ENCODE assay signal across 12 cellular contexts in genomic region chr10:75395955-75396860, GRCh38. TPM values are rescaled to one million over a fixed set of nuclear protein-coding genes. Genes with fewer than 3 reads are reported as not detected.
DNase-seq lines count a peak whose midpoint lies in the region; ATAC-seq and TF ChIP-seq lines count a peak whose summit lies in the region.
"Had no signal": no experiment of that assay in that cellular context is flagged by ENCODE, and none has a peak within 500 bp of the region (broad histone marks: within the 10 kb centered on the region; RNA-seq: fewer than 3 reads in every experiment).

No MANE protein-coding gene starts in this region.

- TF ChIP-seq CTCF in 22Rv1 (IDR thresholded peaks at IDR 0.05): no peak
- TF ChIP-seq CTCF in fibroblast of the aortic adventitia (IDR thresholded peaks at IDR 0.05; ENCODE audit: insufficient read depth, low read length): no peak

- no peaks in the 10 kb centered on the region for H3K9me3 ChIP-seq in NT2/D1 (ENCODE audit: insufficient read depth, low read length)
- no peaks in the 10 kb centered on the region for H3K9me3 ChIP-seq in muscle layer of duodenum (ENCODE audit: control insufficient read depth in 1 of 2, low read length in 2 of 2)
- H3K9me3 ChIP-seq: SJSA1 had no signal

- ATAC-seq in HG03025 (IDR thresholded peaks at IDR 0.05; ENCODE audit: low FRiP score, unreplicated experiment): no peak

- H3K4me3 ChIP-seq in NT2/D1 (ENCODE audit: insufficient read length, low read depth) (peak overlapping the region; percentile 47), fibroblast of the aortic adventitia (ENCODE audit: low read depth, low read length) (peak overlapping the region; percentile 99), muscle layer of duodenum (ENCODE audit: low read depth in 1 of 2, low read length in 2 of 2) (peak overlapping the region; percentile 60 to 97)
- H3K4me3 ChIP-seq: SJSA1 had no signal

- H3K27me3 ChIP-seq in NT2/D1 (ENCODE audit: insufficient read depth, insufficient read length) (peaks cover 97% of the 10 kb centered on the region), muscle layer of duodenum (ENCODE audit: low read depth, low read length) (no peaks in the 10 kb centered on the region)
- H3K27me3 ChIP-seq: SJSA1 had no signal

- H3K27ac ChIP-seq in 22Rv1: peak overlapping the region; percentile 100
- peak overlapping the region; percentile 51 for H3K27ac ChIP-seq in muscle layer of duodenum (ENCODE audit: low read length)
- H3K27ac ChIP-seq: KMS-11, SJSA1 had no signal

- DNase-seq in NT2/D1 (ENCODE audit: low read depth, low spot score): no peak
- peak; percentile 45 for DNase-seq in fibroblast of the aortic adventitia (ENCODE audit: low read depth)
- no peak for DNase-seq in NOMO-1 treated with dmso at 0.1 percent for 144 hours (lab: John Stamatoyannopoulos, UW; ENCODE audit: unreplicated experiment)
- no peak for DNase-seq in LoVo (ENCODE audit: low spot score)
- DNase-seq in NCI-H2081 (lab: John Stamatoyannopoulos, UW): no peak
- DNase-seq: activated T-cell treated with anti-CD3 and anti-CD28 coated beads, Interleukin-2, amount 50 U/mL, for 4 hours; CD4-positive, CD25-positive, alpha-beta regulatory T cell had no signal

- H3K4me1 ChIP-seq in NT2/D1 (ENCODE audit: insufficient read depth, insufficient read length) (peaks cover 5% of the 10 kb centered on the region), muscle layer of duodenum (ENCODE audit: control insufficient read depth in 1 of 2, insufficient read depth in 2 of 2, low read length in 2 of 2) (peaks cover 0 to 5% of the 10 kb centered on the region in 2 donors)

- H3K9ac ChIP-seq in NT2/D1 (ENCODE audit: insufficient read length, low read depth): peak overlapping the region; percentile 79
- H3K9ac ChIP-seq: KMS-11 had no signal

- H3K36me3 ChIP-seq in NT2/D1 (ENCODE audit: insufficient read depth, insufficient read length, low read length) (no peaks in the 10 kb centered on the region), muscle layer of duodenum (ENCODE audit: control insufficient read depth in 1 of 2, insufficient read depth in 2 of 2, low read length in 2 of 2) (peaks cover 0 to 11% of the 10 kb centered on the region in 2 donors)

RNA-seq across cellular contexts. Expression of gene ZNF503, which starts 5.4 kb away (rescaled TPM):
- total RNA-seq in fibroblast of the aortic adventitia (ENCODE audit: low replicate concordance): 21.7 and 29.8 TPM in 2 replicates
- total RNA-seq: CD4-positive, CD25-positive, alpha-beta regulatory T cell had no signal

RNA-seq across cellular contexts. Expression of gene LRMDA, which starts 35.2 kb away (rescaled TPM):
- 3.6 and 6.3 TPM in 2 replicates for total RNA-seq in fibroblast of the aortic adventitia (ENCODE audit: low replicate concordance)
- total RNA-seq: activated T-cell treated with anti-CD3 and anti-CD28 coated beads, Interleukin-2, amount 50 U/mL, for 4 hours; SJSA1 had no signal

Comparison
In these comparisons a context has a peak if more than half of its experiments do, and no peak if none do; other contexts are left out.
1. H3K4me3 ChIP-seq: peak in every context shown above with its lines; median percentile 99 in fibroblast of the aortic adventitia; 78 in muscle layer of duodenum; 47 in NT2/D1.